Comparison of ENCODE assay signal across 23 cellular contexts in genomic region chr3:10962481-10963036, GRCh38. TPM values are rescaled to one million over a fixed set of nuclear protein-coding genes. Genes with fewer than 3 reads are reported as not detected.
DNase-seq lines count a peak whose midpoint lies in the region; ATAC-seq and TF ChIP-seq lines count a peak whose summit lies in the region.
"Had no signal": no experiment of that assay in that cellular context is flagged by ENCODE, and none has a peak within 500 bp of the region (broad histone marks: within the 10 kb centered on the region; RNA-seq: fewer than 3 reads in every experiment).

No MANE protein-coding gene starts in this region.

- intact Hi-C loops in left colon (cut with DNase I, micrococcal nuclease) = no loop called here

- H4K20me1 ChIP-seq in BLaER1 treated with 17β-estradiol and CSF1 and Interleukin-3, amounts not matched to agents 10 nM and 100 nM = peaks cover 0 to 11% (median 0%) of the 10 kb centered on the region in 11 experiments; a peak in 2 of 22 replicates

- peak; percentile 80 for DNase-seq in LNCaP clone FGC (ENCODE audit: low read depth)
- peak; percentile 15 for DNase-seq in NCI-H2196 treated with DMSO at 0.1 percent for 48 hours (lab: John Stamatoyannopoulos, UW; ENCODE audit: unreplicated experiment)
- no peak for DNase-seq in left colon
- DNase-seq in activated effector memory CD4-positive, alpha-beta T cell treated with anti-CD3 and anti-CD28 coated beads, Interleukin-2, amount 50 U/mL, for 16 hours = no peak
- DNase-seq in germinal center (ENCODE audit: low spot score) = no peak
- DNase-seq: activated naive CD8-positive, alpha-beta T cell treated with anti-CD3 and anti-CD28 coated beads, Interleukin-2, amount 10 ng/mL, durations not matched to agents 7 days and 5 days; H9; heart left ventricle; left cardiac atrium; natural killer cell; NCI-H226; right cardiac atrium; SK-N-SH; stimulated activated CD8-positive, alpha-beta memory T cell treated with anti-CD3 and anti-CD28 coated beads, Interleukin-4, amount 100 ng/mL, for 48 hours; upper lobe of right lung had no signal

- H3K36me3 ChIP-seq in BLaER1 treated with 17β-estradiol and CSF1 and Interleukin-3, amounts not matched to agents 10 nM and 100 nM = no peaks in the 10 kb centered on the region
- H3K36me3 ChIP-seq: heart left ventricle, upper lobe of right lung had no signal

- no peak for TF ChIP-seq CTCF in LNCaP clone FGC (IDR thresholded peaks at IDR 0.05; ENCODE audit: control insufficient read depth, extremely low read depth, insufficient read depth)

- H3K4me2 ChIP-seq in BLaER1 treated with 17β-estradiol and CSF1 and Interleukin-3, amounts not matched to agents 10 nM and 100 nM = peak overlapping the region in 8 of 11 experiments; percentile 32 to 54 (median 44); a peak in 15 of 22 replicates
- H3K4me2 ChIP-seq: KMS-11, SK-N-SH had no signal

- no peaks in the 10 kb centered on the region for H3K9me3 ChIP-seq in BLaER1 treated with 17β-estradiol and CSF1 and Interleukin-3, amounts not matched to agents 10 nM and 100 nM (replicated peaks in 1 of 11)
- H3K9me3 ChIP-seq: heart left ventricle, SK-N-SH, upper lobe of right lung had no signal

- H3K4me3 ChIP-seq in BLaER1 treated with 17β-estradiol and CSF1 and Interleukin-3, amounts not matched to agents 10 nM and 100 nM = no peak overlapping the region
- no peak overlapping the region for H3K4me3 ChIP-seq in LNCaP clone FGC (ENCODE audit: low read depth, low read length)
- H3K4me3 ChIP-seq: heart left ventricle, upper lobe of right lung had no signal

- H3K4me1 ChIP-seq in BLaER1 treated with 17β-estradiol and CSF1 and Interleukin-3, amounts not matched to agents 10 nM and 100 nM = peaks cover 15 to 65% (median 56%) of the 10 kb centered on the region in 10 experiments

- ATAC-seq in left colon = peak; percentile 34
- ATAC-seq in GM18511 (IDR thresholded peaks at IDR 0.05; ENCODE audit: unreplicated experiment) = no peak
- ATAC-seq: activated T-helper 17 cell treated with anti-CD3 and anti-CD28 coated beads, Interleukin-2, amount 50 U/mL, for 72 hours; heart left ventricle; left cardiac atrium; natural killer cell; right cardiac atrium; upper lobe of right lung; WTC11 had no signal

- no peak overlapping the region for H3K9ac ChIP-seq in BLaER1 treated with 17β-estradiol and CSF1 and Interleukin-3, amounts not matched to agents 10 nM and 100 nM
- H3K9ac ChIP-seq: KMS-11, SK-N-SH had no signal

- no peak overlapping the region for H3K27ac ChIP-seq in BLaER1 treated with 17β-estradiol and CSF1 and Interleukin-3, amounts not matched to agents 10 nM and 100 nM
- H3K27ac ChIP-seq: heart left ventricle, KMS-11, upper lobe of right lung had no signal

- no peaks in the 10 kb centered on the region for H3K27me3 ChIP-seq in BLaER1 treated with 17β-estradiol and CSF1 and Interleukin-3, amounts not matched to agents 10 nM and 100 nM
- H3K27me3 ChIP-seq: upper lobe of right lung had no signal

RNA-seq across cellular contexts. Expression of gene SLC6A1, which starts 30.0 kb away (rescaled TPM):
- under 1 TPM; 0.21 to 0.36 TPM for total RNA-seq in left colon
- total RNA-seq: activated naive CD8-positive, alpha-beta T cell treated with anti-CD3 and anti-CD28 coated beads, Interleukin-2, amount 10 ng/mL, durations not matched to agents 7 days and 5 days; activated T-helper 17 cell treated with anti-CD3 and anti-CD28 coated beads, Interleukin-2, amount 50 U/mL, for 72 hours; H9; HT-29; mesothelial cell of epicardium; natural killer cell; T-helper 2 cell treated with Interferon-gamma antibody and Interleukin-4, amounts not matched to agents 100 ng/mL and 5 ng/mL, for 36 hours had no signal

Comparison
In these comparisons a context has a peak if more than half of its experiments do, and no peak if none do; other contexts are left out.
1. DNase-seq: peak in LNCaP clone FGC (single experiment) and NCI-H2196 treated with DMSO at 0.1 percent for 48 hours (single experiment); none in left colon (0 of 2), activated effector memory CD4-positive, alpha-beta T cell treated with anti-CD3 and anti-CD28 coated beads, Interleukin-2, amount 50 U/mL, for 16 hours (single experiment) and germinal center (single experiment).